In the genomic region with DNA sequence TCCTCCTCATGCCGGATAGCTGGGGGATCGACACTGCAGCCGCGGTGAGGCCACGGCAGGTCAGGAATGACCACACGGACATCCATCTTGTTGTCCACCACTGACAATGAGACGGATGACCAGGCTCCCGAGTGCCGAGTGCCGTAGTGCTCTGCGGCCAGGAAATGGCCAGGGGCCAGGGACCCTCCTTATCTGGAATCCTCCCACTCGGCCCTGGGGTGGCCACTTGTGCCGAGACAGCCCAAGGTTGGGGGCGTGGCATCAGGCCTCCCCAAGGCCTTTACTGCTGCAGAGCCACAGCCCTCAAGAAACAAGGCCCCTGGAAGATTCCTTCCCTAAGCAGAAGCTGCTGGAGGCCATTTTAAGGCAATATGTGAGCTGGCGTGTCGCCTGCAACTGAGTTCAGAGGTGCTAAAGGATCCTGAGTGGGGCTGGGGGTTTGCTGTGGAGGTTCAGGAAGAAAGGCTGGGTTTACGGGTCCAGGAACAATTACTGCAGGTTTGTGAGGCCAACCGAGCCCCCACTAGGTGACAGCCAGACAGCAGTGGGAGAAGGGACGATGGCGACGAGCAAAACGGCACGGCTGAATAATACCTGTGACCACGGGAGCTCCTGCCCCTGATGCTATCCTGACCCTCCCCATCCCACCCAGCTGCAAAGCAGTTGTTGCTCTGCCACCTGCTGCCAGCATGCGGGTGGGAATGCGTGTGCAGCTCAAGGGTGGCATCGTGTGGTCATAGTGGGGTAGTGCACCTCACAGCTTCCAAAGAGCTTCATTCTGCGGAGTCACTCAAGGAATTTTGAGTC, we compare ENCODE assay signal across 8 cellular contexts. TPM values are rescaled to one million over a fixed set of nuclear protein-coding genes. Genes with fewer than 3 reads are reported as not detected.
DNase-seq lines count a peak whose midpoint lies in the region; ATAC-seq and TF ChIP-seq lines count a peak whose summit lies in the region.

No MANE protein-coding gene starts in this region.

- H3K4me2 ChIP-seq in parathyroid adenoma (ENCODE audit: low read length), result no peak overlapping the region

- H3K27ac Mint-ChIP-seq in CD4-positive, alpha-beta memory T cell, result no peak overlapping the region

- POLR2A ChIA-PET in CD4-positive, alpha-beta memory T cell (lab: Charles Lee; ENCODE audit: partially characterized antibody), result interaction anchor here (0.8 to 1.2 kb wide), 3 partner anchors 11 to 501 kb away, joined by 3 to 7 read pairs (median 3); no protein-coding TSS in a partner anchor

- TF ChIP-seq CTCF in LNCaP clone FGC (IDR thresholded peaks at IDR 0.05; ENCODE audit: control insufficient read depth, extremely low read depth, insufficient read depth) (peak; percentile 100), parathyroid adenoma (IDR thresholded peaks at IDR 0.05) (peak; percentile 98), transverse colon (IDR thresholded peaks at IDR 0.05) (peak; percentile 97 to 98 (median 97))

- H3K9me3 ChIP-seq in CD4-positive, alpha-beta memory T cell (ENCODE audit: control insufficient read depth in 1 of 2, low read length in 2 of 2), result no peaks in the 10 kb centered on the region
- no peaks in the 10 kb centered on the region for H3K9me3 ChIP-seq in parathyroid adenoma (ENCODE audit: control insufficient read depth, low read length)
- no peaks in the 10 kb centered on the region for H3K9me3 ChIP-seq in transverse colon

- H3K4me3 Mint-ChIP-seq in CD4-positive, alpha-beta memory T cell, result no peak overlapping the region

- TF ChIP-seq POLR2A in transverse colon (IDR thresholded peaks at IDR 0.05), result no peak

- no peaks in the 10 kb centered on the region for H3K27me3 ChIP-seq in CD4-positive, alpha-beta memory T cell (ENCODE audit: insufficient read depth, low read length)
- no peaks in the 10 kb centered on the region for H3K27me3 ChIP-seq in parathyroid adenoma (ENCODE audit: control insufficient read depth, insufficient read depth, low read length)
- H3K27me3 ChIP-seq in transverse colon, result peaks cover 44% of the 10 kb centered on the region

- intact Hi-C loops in CD4-positive, alpha-beta memory T cell (cut with micrococcal nuclease), result loop anchor here (1.0 kb wide), 2 partner anchors 73 to 501 kb away; no protein-coding TSS in a partner anchor
- intact Hi-C loops in transverse colon (cut with DNase I; ENCODE audit: low total_unique reads), result loop anchor here (5.0 kb wide), 2 partner anchors 72 to 502 kb away; no protein-coding TSS in a partner anchor

- no peaks in the 10 kb centered on the region for H3K36me3 Mint-ChIP-seq in CD4-positive, alpha-beta memory T cell

- H2AFZ ChIP-seq in parathyroid adenoma, result no peak overlapping the region

- H3K36me3 ChIP-seq in CD4-positive, alpha-beta memory T cell (ENCODE audit: insufficient read depth, low read length), result no peaks in the 10 kb centered on the region
- H3K36me3 ChIP-seq in parathyroid adenoma (ENCODE audit: control insufficient read depth, insufficient read depth, low read length), result no peaks in the 10 kb centered on the region
- H3K36me3 ChIP-seq in transverse colon, result no peaks in the 10 kb centered on the region

- H3K4me1 ChIP-seq in CD4-positive, alpha-beta memory T cell (ENCODE audit: insufficient read depth, low read length), result no peaks in the 10 kb centered on the region
- no peaks in the 10 kb centered on the region for H3K4me1 ChIP-seq in parathyroid adenoma
- no peaks in the 10 kb centered on the region for H3K4me1 ChIP-seq in transverse colon

- H3K27me3 Mint-ChIP-seq in CD4-positive, alpha-beta memory T cell, result peaks cover 13 to 21% of the 10 kb centered on the region in 2 donors

- WGBS in transverse colon (ENCODE audit: low coverage in 1 of 2), 2 donors, result 30 to 54% methylated on average over 4 to 21 of the region's 28 CpGs

- in situ Hi-C loops in transverse colon (cut with MboI; ENCODE audit: low pct_ligation_motif_present in 1 of 4, low pct_unique_long_range_greater_than_20kb in 1 of 4, low sequenced_read_pairs in 3 of 4), result loop anchor here (5.0 to 10.0 kb wide), 5 partner anchors 75 to 505 kb away; no protein-coding TSS in a partner anchor

- peaks cover 0 to 1% (median 0%) of the 10 kb centered on the region in 8 donors for H3K9me3 Mint-ChIP-seq in CD4-positive, alpha-beta memory T cell

- H3K4me1 Mint-ChIP-seq in CD4-positive, alpha-beta memory T cell, result peaks cover 0 to 1% (median 0%) of the 10 kb centered on the region in 4 donors

- ATAC-seq in GM19397 (IDR thresholded peaks at IDR 0.05; ENCODE audit: unreplicated experiment), result peak; percentile 50

- CTCF ChIA-PET in CD4-positive, alpha-beta memory T cell (lab: Charles Lee; ENCODE audit: partially characterized antibody), result interaction anchor here (0.6 to 10.0 kb wide), 42 partner anchors 9 to 1406 kb away, joined by 3 to 267 read pairs (median 4); no protein-coding TSS in a partner anchor

- H3K27ac ChIP-seq in CD4-positive, alpha-beta memory T cell (ENCODE audit: low read depth, low read length), result no peak overlapping the region
- no peak overlapping the region for H3K27ac ChIP-seq in parathyroid adenoma
- H3K27ac ChIP-seq in transverse colon, result no peak overlapping the region

- H3K79me2 ChIP-seq in parathyroid adenoma, result no peaks in the 10 kb centered on the region

- no peak overlapping the region for H3K9ac ChIP-seq in parathyroid adenoma

- no peak for TF ChIP-seq EP300 in transverse colon (IDR thresholded peaks at IDR 0.05; ENCODE audit: low read depth)

- DNase-seq in CD4-positive, alpha-beta memory T cell, result peak; percentile 58 to 66 (median 63)
- peak; percentile 52 for DNase-seq in LNCaP clone FGC (ENCODE audit: low read depth)
- peak; percentile 74 for DNase-seq in SK-N-DZ (ENCODE audit: low spot score)
- DNase-seq in activated naive CD4-positive, alpha-beta T cell (lab: John Stamatoyannopoulos, UW), result peak; percentile 18 to 42 (median 35)
- peak; percentile 72 for DNase-seq in globus pallidus (ENCODE audit: low spot score)
- DNase-seq in transverse colon, result peak; percentile 62

- H3K4me3 ChIP-seq in CD4-positive, alpha-beta memory T cell (ENCODE audit: low read length in 2 of 2), result no peak overlapping the region
- H3K4me3 ChIP-seq in LNCaP clone FGC (ENCODE audit: low read depth, low read length) (no peak overlapping the region), parathyroid adenoma (ENCODE audit: low read depth, low read length) (no peak overlapping the region), transverse colon (no peak overlapping the region)

RNA-seq across cellular contexts. Expression of gene LEP, which starts 31.6 kb away (rescaled TPM):
- not detected for total RNA-seq in CD4-positive, alpha-beta memory T cell
- polyA plus RNA-seq in CD4-positive, alpha-beta memory T cell, result not detected
- polyA plus RNA-seq in SK-N-DZ (2014; cell fraction: cytosol; rRNA removed), result not detected in 2 replicates
- polyA plus RNA-seq in SK-N-DZ (2014; cell fraction: nucleus; rRNA removed), result not detected in 2 replicates
- 10 to 100 TPM in 1 of 4 donors, 1 to 10 TPM in 1, not detected in 2; 1.1 to 10.8 TPM for total RNA-seq in transverse colon
